Comparison of ENCODE assay signal across 12 cellular contexts in the genomic region with DNA sequence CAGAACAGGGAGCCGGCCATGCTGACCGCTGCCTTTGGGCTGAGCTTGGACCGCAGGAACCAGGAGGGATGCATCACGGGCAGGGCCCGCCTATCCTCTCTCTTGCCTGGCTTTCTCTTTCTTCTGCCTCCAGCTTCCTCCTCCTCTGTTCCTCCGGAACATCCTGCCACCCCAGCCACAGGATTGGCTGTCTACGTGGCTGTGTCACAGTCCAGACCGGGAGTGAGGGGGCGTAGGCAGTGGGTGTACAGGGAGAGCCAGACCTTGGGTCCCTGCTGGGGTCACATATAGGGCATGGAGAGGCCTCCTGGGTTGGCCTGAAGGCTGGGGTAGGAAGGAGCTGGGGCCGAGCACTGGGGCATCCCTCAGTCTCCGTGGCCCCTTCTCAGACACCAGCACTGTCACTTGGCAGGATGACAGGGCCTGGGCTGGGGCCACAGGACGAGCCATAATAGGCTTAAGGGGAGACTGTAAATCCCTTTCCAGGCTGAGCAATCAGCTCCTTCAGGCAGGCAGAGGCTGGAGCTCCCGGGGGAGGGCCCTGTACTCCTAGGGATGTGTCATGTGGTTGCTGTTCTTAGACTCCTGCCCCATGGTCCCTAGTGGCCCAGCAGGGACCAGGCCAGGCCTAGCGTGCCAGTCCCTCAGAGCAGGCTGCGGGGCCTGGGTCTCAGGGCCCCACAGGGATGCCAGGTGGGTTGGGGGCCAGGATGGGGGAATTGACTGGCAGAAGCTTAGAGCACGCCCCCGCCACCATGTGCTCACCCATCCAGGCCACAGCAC. TPM values are rescaled to one million over a fixed set of nuclear protein-coding genes. Genes with fewer than 3 reads are reported as not detected.
DNase-seq lines count a peak whose midpoint lies in the region; ATAC-seq and TF ChIP-seq lines count a peak whose summit lies in the region.
"Had no signal": no experiment of that assay in that cellular context is flagged by ENCODE, and none has a peak within 500 bp of the region (broad histone marks: within the 10 kb centered on the region; RNA-seq: fewer than 3 reads in every experiment).

No MANE protein-coding gene starts in this region.

- no peaks in the 10 kb centered on the region for H3K9me3 Mint-ChIP-seq in CD8-positive, alpha-beta T cell

- intact Hi-C loops in CD8-positive, alpha-beta T cell (cut with DNase I, micrococcal nuclease): no loop called here

- H3K27me3 ChIP-seq in CD8-positive, alpha-beta T cell (ENCODE audit: insufficient read depth, low read length): no peaks in the 10 kb centered on the region
- H3K27me3 ChIP-seq: thyroid gland had no signal

- H3K4me1 Mint-ChIP-seq in T-helper 17 cell: peaks cover 8% of the 10 kb centered on the region
- peaks cover 9% of the 10 kb centered on the region for H3K4me1 Mint-ChIP-seq in CD8-positive, alpha-beta T cell (ENCODE audit: low read depth)

- H3K27me3 Mint-ChIP-seq in T-helper 17 cell: peaks cover 36% of the 10 kb centered on the region
- H3K27me3 Mint-ChIP-seq in CD8-positive, alpha-beta T cell (ENCODE audit: low read depth): peaks cover 5% of the 10 kb centered on the region

- POLR2A ChIA-PET in CD8-positive, alpha-beta T cell (lab: Charles Lee): interaction anchor here (0.8 kb wide), 1 partner anchor 18 kb away, joined by 3 read pairs; no protein-coding TSS in a partner anchor

- DNase-seq in EL (peak; percentile 46), NCI-H82 treated with DMSO at 0.1 percent for 48 hours (lab: John Stamatoyannopoulos, UW; ENCODE audit: unreplicated experiment) (peak; percentile 94), fibroblast of peridontal ligament (ENCODE audit: extremely low read depth) (peak; percentile 36), non-pigmented ciliary epithelial cell (ENCODE audit: low read depth) (peak; percentile 17), T-helper 17 cell (no peak), NCI-H526 treated with DMSO at 0.1 percent for 48 hours (lab: John Stamatoyannopoulos, UW) (no peak), 8988T (no peak)
- DNase-seq in CD8-positive, alpha-beta T cell: no peak
- DNase-seq: activated CD8-positive, alpha-beta memory T cell treated with anti-CD3 and anti-CD28 coated beads, Interleukin-2, amount 50 U/mL, for 4 hours; effector CD4-positive, alpha-beta T cell; lower lobe of right lung; thyroid gland had no signal

- no peak overlapping the region for H3K27ac Mint-ChIP-seq in T-helper 17 cell
- no peak overlapping the region for H3K27ac Mint-ChIP-seq in CD8-positive, alpha-beta T cell

- peaks cover 5% of the 10 kb centered on the region for H3K4me1 ChIP-seq in CD8-positive, alpha-beta T cell (ENCODE audit: insufficient read depth, low read length)
- H3K4me1 ChIP-seq: lower lobe of right lung, thyroid gland had no signal

- no peak overlapping the region for H3K4me3 ChIP-seq in CD8-positive, alpha-beta T cell (ENCODE audit: low read depth, low read length)
- H3K4me3 ChIP-seq: lower lobe of right lung, thyroid gland had no signal

- TF ChIP-seq CTCF in CD8-positive, alpha-beta T cell (IDR thresholded peaks at IDR 0.05): no peak

- H3K4me3 Mint-ChIP-seq in T-helper 17 cell: no peak overlapping the region
- H3K4me3 Mint-ChIP-seq in CD8-positive, alpha-beta T cell: no peak overlapping the region

- CTCF ChIA-PET in CD8-positive, alpha-beta T cell (lab: Charles Lee): no interaction called here

- no peaks in the 10 kb centered on the region for H3K36me3 ChIP-seq in CD8-positive, alpha-beta T cell (ENCODE audit: insufficient read depth, low read length)
- H3K36me3 ChIP-seq: lower lobe of right lung, thyroid gland had no signal

- H3K9me3 ChIP-seq in T-helper 17 cell (ENCODE audit: control insufficient read depth, low read length, poor library complexity, severe bottlenecking): no peaks in the 10 kb centered on the region
- no peaks in the 10 kb centered on the region for H3K9me3 ChIP-seq in CD8-positive, alpha-beta T cell (ENCODE audit: low read length)
- H3K9me3 ChIP-seq: lower lobe of right lung, thyroid gland had no signal

- peaks cover 2% of the 10 kb centered on the region for H3K36me3 Mint-ChIP-seq in T-helper 17 cell (ENCODE audit: low read depth)
- no peaks in the 10 kb centered on the region for H3K36me3 Mint-ChIP-seq in CD8-positive, alpha-beta T cell

- ATAC-seq in T-helper 17 cell: no peak
- no peak for ATAC-seq in CD8-positive, alpha-beta T cell
- ATAC-seq: lower lobe of right lung had no signal

- H3K27ac ChIP-seq in CD8-positive, alpha-beta T cell (ENCODE audit: low read depth, low read length): no peak overlapping the region
- H3K27ac ChIP-seq: lower lobe of right lung, thyroid gland had no signal

RNA-seq across cellular contexts. Expression of a gene that starts 25.4 kb away (rescaled TPM):
- not detected for total RNA-seq in T-helper 17 cell
- not detected for total RNA-seq in CD8-positive, alpha-beta T cell

Comparison
In these comparisons a context has a peak if more than half of its experiments do, and no peak if none do; other contexts are left out.
1. DNase-seq: peak in EL (single experiment), NCI-H82 treated with DMSO at 0.1 percent for 48 hours (single experiment), fibroblast of peridontal ligament (single experiment) and non-pigmented ciliary epithelial cell (single experiment); none in T-helper 17 cell (0 of 3), CD8-positive, alpha-beta T cell (0 of 7), NCI-H526 treated with DMSO at 0.1 percent for 48 hours (single experiment) and 8988T (single experiment).